18 cellular contexts compared by ENCODE assay signal in the genomic region with DNA sequence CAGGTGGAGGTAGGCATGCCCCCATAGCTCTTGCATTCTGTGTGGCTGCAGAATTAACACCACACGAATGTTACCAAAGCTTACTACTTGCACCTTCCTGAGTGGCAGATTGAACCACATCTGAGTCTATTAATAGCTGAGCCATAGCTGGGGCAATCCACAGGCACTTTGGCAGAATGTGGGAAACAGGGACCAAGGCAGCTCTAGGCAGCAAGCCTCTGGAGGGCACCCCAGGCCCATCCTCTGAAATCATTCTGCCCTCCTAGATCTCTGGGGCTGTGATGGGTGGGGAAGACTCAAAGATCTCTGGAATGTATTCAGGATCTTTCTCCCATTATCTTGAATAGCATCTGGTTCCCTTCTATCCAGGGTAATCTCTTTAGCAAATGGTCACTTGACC.
DNase-seq lines count a peak whose midpoint lies in the region; ATAC-seq and TF ChIP-seq lines count a peak whose summit lies in the region.
"Had no signal": no experiment of that assay in that cellular context is flagged by ENCODE, and none has a peak within 500 bp of the region (broad histone marks: within the 10 kb centered on the region; RNA-seq: fewer than 3 reads in every experiment).

No MANE protein-coding gene starts in this region.

- H3K4me1 ChIP-seq in tibial artery = no peaks in the 10 kb centered on the region
- H3K4me1 ChIP-seq in sigmoid colon = no peaks in the 10 kb centered on the region
- H3K4me1 ChIP-seq: ascending aorta, esophagus muscularis mucosa, suprapubic skin had no signal

- H3K4me3 ChIP-seq in tibial artery (no peak overlapping the region), sigmoid colon (no peak overlapping the region)
- H3K4me3 ChIP-seq: ascending aorta, esophagus muscularis mucosa, PC-9, suprapubic skin had no signal

- peaks cover 3% of the 10 kb centered on the region for H3K36me3 Mint-ChIP-seq in T-helper 17 cell (ENCODE audit: low read depth)
- H3K36me3 Mint-ChIP-seq: activated CD8-positive, alpha-beta memory T cell treated with anti-CD3 and anti-CD28 coated beads, Interleukin-2, amount 10 ng/mL, durations not matched to agents 7 days and 5 days had no signal

- H3K4me1 Mint-ChIP-seq in T-helper 17 cell = no peaks in the 10 kb centered on the region
- H3K4me1 Mint-ChIP-seq: activated CD8-positive, alpha-beta memory T cell treated with anti-CD3 and anti-CD28 coated beads, Interleukin-2, amount 10 ng/mL, durations not matched to agents 7 days and 5 days had no signal

- H3K27me3 Mint-ChIP-seq in T-helper 17 cell = peaks cover 4% of the 10 kb centered on the region
- H3K27me3 Mint-ChIP-seq: activated CD8-positive, alpha-beta memory T cell treated with anti-CD3 and anti-CD28 coated beads, Interleukin-2, amount 10 ng/mL, durations not matched to agents 7 days and 5 days had no signal

- H3K9me3 ChIP-seq in tibial artery (peaks cover 0 to 3% (median 2%) of the 10 kb centered on the region in 3 donors), T-helper 17 cell (ENCODE audit: control insufficient read depth, low read length, poor library complexity, severe bottlenecking) (no peaks in the 10 kb centered on the region), sigmoid colon (no peaks in the 10 kb centered on the region)
- H3K9me3 ChIP-seq: ascending aorta, esophagus muscularis mucosa, suprapubic skin had no signal

- 88 to 97% methylated on average over 1 of the region's 1 CpG for WGBS in sigmoid colon, 2 donors

- no peak overlapping the region for H3K4me3 Mint-ChIP-seq in T-helper 17 cell
- H3K4me3 Mint-ChIP-seq: activated B cell treated with CpG ODN at 0.5 μM for 24 hours; activated CD8-positive, alpha-beta memory T cell treated with anti-CD3 and anti-CD28 coated beads, Interleukin-2, amount 10 ng/mL, durations not matched to agents 7 days and 5 days had no signal

- no peaks in the 10 kb centered on the region for H3K36me3 ChIP-seq in tibial artery
- H3K36me3 ChIP-seq in sigmoid colon = no peaks in the 10 kb centered on the region
- H3K36me3 ChIP-seq: ascending aorta, esophagus muscularis mucosa, suprapubic skin had no signal

- ATAC-seq in Right ventricle myocardium superior (ENCODE audit: poor library complexity) = peak; percentile 89
- ATAC-seq in T-helper 17 cell = no peak
- ATAC-seq: activated CD8-positive, alpha-beta memory T cell treated with anti-CD3 and anti-CD28 coated beads, Interleukin-2, amount 10 ng/mL, durations not matched to agents 7 days and 5 days had no signal

- no peaks in the 10 kb centered on the region for H3K27me3 ChIP-seq in tibial artery
- H3K27me3 ChIP-seq in sigmoid colon = no peaks in the 10 kb centered on the region
- H3K27me3 ChIP-seq: ascending aorta, esophagus muscularis mucosa, suprapubic skin had no signal

- no peak for TF ChIP-seq CTCF in tibial artery (IDR thresholded peaks at IDR 0.05)
- TF ChIP-seq CTCF in sigmoid colon (IDR thresholded peaks at IDR 0.05) = no peak

- H3K27ac Mint-ChIP-seq in T-helper 17 cell = no peak overlapping the region
- H3K27ac Mint-ChIP-seq: activated B cell treated with CpG ODN at 0.5 μM for 24 hours; activated CD8-positive, alpha-beta memory T cell treated with anti-CD3 and anti-CD28 coated beads, Interleukin-2, amount 10 ng/mL, durations not matched to agents 7 days and 5 days had no signal

- TF ChIP-seq POLR2A in sigmoid colon (IDR thresholded peaks at IDR 0.05) = no peak

- H3K27ac ChIP-seq in tibial artery = no peak overlapping the region
- H3K27ac ChIP-seq in sigmoid colon = no peak overlapping the region
- H3K27ac ChIP-seq: ascending aorta, esophagus muscularis mucosa, PC-9, suprapubic skin had no signal

- TF ChIP-seq EP300 in sigmoid colon (IDR thresholded peaks at IDR 0.05) = no peak

- intact Hi-C loops in Right ventricle myocardium superior (cut with DNase I) (loop anchor here (10.0 kb wide), 1 partner anchor 105 kb away; no protein-coding TSS in a partner anchor), cardiac septum (cut with DNase I) (loop anchor here (5.0 to 10.0 kb wide), 3 partner anchors 163 to 335 kb away; no protein-coding TSS in a partner anchor), tibial artery (cut with DNase I; ENCODE audit: low total_unique reads) (no loop called here), sigmoid colon (cut with DNase I) (no loop called here)

- no peak for DNase-seq in Right ventricle myocardium superior
- no peak for DNase-seq in cardiac septum (ENCODE audit: low spot score)
- peak; percentile 35 for DNase-seq in NCI-H69 (lab: John Stamatoyannopoulos, UW)
- peak; percentile 67 for DNase-seq in fibroblast of peridontal ligament (ENCODE audit: extremely low read depth)
- DNase-seq in occipital lobe (lab: John Stamatoyannopoulos, UW) = no peak
- no peak for DNase-seq in tibial artery
- no peak for DNase-seq in T-helper 17 cell
- DNase-seq in sigmoid colon = no peak
- DNase-seq: activated B cell treated with CpG ODN at 0.5 μM for 24 hours; activated CD8-positive, alpha-beta memory T cell treated with anti-CD3 and anti-CD28 coated beads, Interleukin-2, amount 10 ng/mL, durations not matched to agents 7 days and 5 days; activated gamma-delta T cell; dermis blood vessel endothelial cell; DMS53; NCI-H345; PC-9 had no signal

Comparison
In these comparisons a context has a peak if more than half of its experiments do, and no peak if none do; other contexts are left out.
1. DNase-seq: peak in NCI-H69 (single experiment) and fibroblast of peridontal ligament (single experiment); none in Right ventricle myocardium superior (single experiment), cardiac septum (single experiment), occipital lobe (single experiment), tibial artery (0 of 2), T-helper 17 cell (0 of 3) and sigmoid colon (single experiment).
2. intact Hi-C loops: an anchor here in Right ventricle myocardium superior (10.0 kb wide) and cardiac septum (5.0 to 10.0 kb wide); none called in tibial artery and sigmoid colon.